8 cellular contexts compared by ENCODE assay signal in the genomic region with DNA sequence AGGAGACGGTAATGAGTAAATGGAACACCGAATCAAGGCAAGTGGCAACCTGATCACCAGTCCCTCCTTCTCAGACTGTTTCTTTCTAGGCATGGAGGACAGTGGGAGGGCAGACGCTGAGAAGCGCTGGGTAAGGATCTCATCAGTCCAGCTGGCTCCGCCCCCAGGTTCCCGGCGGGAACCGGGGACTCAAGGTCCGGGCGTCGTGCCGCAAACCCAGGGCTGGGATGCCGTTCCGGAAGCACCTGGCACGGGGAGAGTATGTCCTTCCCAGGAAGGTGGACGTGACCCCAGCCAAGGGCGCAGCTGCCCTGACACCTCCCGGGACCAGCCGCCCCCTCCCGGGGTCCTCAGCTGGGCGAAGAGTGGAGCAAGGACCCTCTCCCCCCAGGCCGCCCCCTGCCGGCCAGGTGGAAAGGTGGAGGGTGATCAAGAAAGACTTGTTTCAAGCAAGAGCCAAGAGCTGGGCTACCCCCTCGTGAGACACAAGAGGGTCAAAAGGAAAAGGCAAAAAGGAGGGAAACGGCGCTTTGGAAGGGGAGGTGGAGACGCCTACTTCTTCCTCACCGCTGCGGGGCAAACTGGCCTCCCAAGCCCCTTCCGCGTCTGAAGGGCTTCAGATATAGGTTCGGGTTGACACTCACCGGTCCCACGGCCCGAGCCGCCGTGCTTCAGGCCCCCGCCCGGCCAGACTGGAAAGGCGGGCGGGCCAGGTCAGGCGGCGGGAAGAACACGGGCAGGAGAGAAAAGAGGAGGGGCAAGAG. TPM values are rescaled to one million over a fixed set of nuclear protein-coding genes. Genes with fewer than 3 reads are reported as not detected.
DNase-seq lines count a peak whose midpoint lies in the region; ATAC-seq and TF ChIP-seq lines count a peak whose summit lies in the region.

A gene with protein sequence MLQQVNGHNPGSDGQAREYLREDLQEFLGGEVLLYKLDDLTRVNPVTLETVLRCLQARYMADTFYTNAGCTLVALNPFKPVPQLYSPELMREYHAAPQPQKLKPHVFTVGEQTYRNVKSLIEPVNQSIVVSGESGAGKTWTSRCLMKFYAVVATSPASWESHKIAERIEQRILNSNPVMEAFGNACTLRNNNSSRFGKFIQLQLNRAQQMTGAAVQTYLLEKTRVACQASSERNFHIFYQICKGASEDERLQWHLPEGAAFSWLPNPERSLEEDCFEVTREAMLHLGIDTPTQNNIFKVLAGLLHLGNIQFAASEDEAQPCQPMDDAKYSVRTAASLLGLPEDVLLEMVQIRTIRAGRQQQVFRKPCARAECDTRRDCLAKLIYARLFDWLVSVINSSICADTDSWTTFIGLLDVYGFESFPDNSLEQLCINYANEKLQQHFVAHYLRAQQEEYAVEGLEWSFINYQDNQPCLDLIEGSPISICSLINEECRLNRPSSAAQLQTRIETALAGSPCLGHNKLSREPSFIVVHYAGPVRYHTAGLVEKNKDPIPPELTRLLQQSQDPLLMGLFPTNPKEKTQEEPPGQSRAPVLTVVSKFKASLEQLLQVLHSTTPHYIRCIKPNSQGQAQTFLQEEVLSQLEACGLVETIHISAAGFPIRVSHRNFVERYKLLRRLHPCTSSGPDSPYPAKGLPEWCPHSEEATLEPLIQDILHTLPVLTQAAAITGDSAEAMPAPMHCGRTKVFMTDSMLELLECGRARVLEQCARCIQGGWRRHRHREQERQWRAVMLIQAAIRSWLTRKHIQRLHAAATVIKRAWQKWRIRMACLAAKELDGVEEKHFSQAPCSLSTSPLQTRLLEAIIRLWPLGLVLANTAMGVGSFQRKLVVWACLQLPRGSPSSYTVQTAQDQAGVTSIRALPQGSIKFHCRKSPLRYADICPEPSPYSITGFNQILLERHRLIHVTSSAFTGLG (minus strand): TSS at position 752 of the 764 bp plus-strand sequence. CDS start 2,330 bp downstream, outside the sequence.

- peak within 1 kb of the TSS; percentile 97 for H3K27ac Mint-ChIP-seq in dendritic cell treated with granulocyte-macrophage colony-stimulating factor and Interleukin-4, amounts not matched to agents 40 ng/mL and 50 ng/mL, for 4 days

- peaks cover 50% of the 10 kb centered on the region for H3K79me2 ChIP-seq in ACC112 (ENCODE audit: control insufficient read depth, insufficient read depth, low read length, unreplicated experiment)

- intact Hi-C loops in dendritic cell treated with granulocyte-macrophage colony-stimulating factor and Interleukin-4, amounts not matched to agents 40 ng/mL and 50 ng/mL, for 4 days (cut with micrococcal nuclease), result no loop called here
- intact Hi-C loops in left lung (cut with DNase I), result loop anchor here in 1 of 2 donors (10.0 kb wide), 1 partner anchor 61 kb away; a partner anchor contains a TSS

- peak; percentile 62 for DNase-seq in NCI-H2227 treated with DMSO at 0.1 percent for 48 hours (lab: John Stamatoyannopoulos, UW)
- DNase-seq in activated CD4-positive, alpha-beta T cell treated with anti-CD3 and anti-CD28 coated beads for 1 hour, result peak; percentile 36
- peak; percentile 59 to 90 for DNase-seq in left lung
- DNase-seq in stimulated activated CD4-positive, alpha-beta T cell treated with anti-CD3 and anti-CD28 coated beads, Interleukin-4, amount 100 ng/mL, for 4 hours, result peak; percentile 46 to 48

- H3K4me1 ChIP-seq in ACC112 (ENCODE audit: control insufficient read depth, insufficient read depth, low read length, unreplicated experiment), result peaks cover 22% of the 10 kb centered on the region
- peaks cover 0 to 23% of the 10 kb centered on the region in 2 donors for H3K4me1 ChIP-seq in left lung

- H3K27ac ChIP-seq in ACC112 (ENCODE audit: low read depth, low read length) (peak within 1 kb of the TSS; percentile 94), left lung (peak within 1 kb of the TSS; percentile 91 to 98)

- H3K9me3 ChIP-seq in left lung, result no peaks in the 10 kb centered on the region

- H3K36me3 Mint-ChIP-seq in dendritic cell treated with granulocyte-macrophage colony-stimulating factor and Interleukin-4, amounts not matched to agents 40 ng/mL and 50 ng/mL, for 4 days (ENCODE audit: low read depth), result peaks cover 41% of the 10 kb centered on the region

- H3K36me3 ChIP-seq in ACC112 (ENCODE audit: insufficient read depth, low read length) (peaks cover 39% of the 10 kb centered on the region), left lung (peaks cover 0 to 57% of the 10 kb centered on the region in 2 donors)

- ATAC-seq in GM18519 (IDR thresholded peaks at IDR 0.05; ENCODE audit: low FRiP score, unreplicated experiment), result peak; percentile 19
- ATAC-seq in HG03135 (IDR thresholded peaks at IDR 0.05; ENCODE audit: unreplicated experiment), result peak; percentile 21
- peak; percentile 65 for ATAC-seq in left lung

- H3K27me3 ChIP-seq in ACC112 (ENCODE audit: insufficient read depth, low read length), result no peaks in the 10 kb centered on the region
- no peaks in the 10 kb centered on the region for H3K27me3 ChIP-seq in left lung

- H3K4me3 ChIP-seq in ACC112 (ENCODE audit: low read depth, low read length) (peak within 1 kb of the TSS; percentile 95), left lung (peak within 1 kb of the TSS; percentile 88)

- peaks cover 23% of the 10 kb centered on the region for H3K4me1 Mint-ChIP-seq in dendritic cell treated with granulocyte-macrophage colony-stimulating factor and Interleukin-4, amounts not matched to agents 40 ng/mL and 50 ng/mL, for 4 days (ENCODE audit: low read depth)

- H3K27me3 Mint-ChIP-seq in dendritic cell treated with granulocyte-macrophage colony-stimulating factor and Interleukin-4, amounts not matched to agents 40 ng/mL and 50 ng/mL, for 4 days, result no peaks in the 10 kb centered on the region

- H2AFZ ChIP-seq in ACC112 (ENCODE audit: low read length, unreplicated experiment), result peak within 1 kb of the TSS; percentile 85

- no peaks in the 10 kb centered on the region for H3K9me3 Mint-ChIP-seq in dendritic cell treated with granulocyte-macrophage colony-stimulating factor and Interleukin-4, amounts not matched to agents 40 ng/mL and 50 ng/mL, for 4 days

- peak; percentile 27 to 35 for TF ChIP-seq CTCF in left lung (IDR thresholded peaks at IDR 0.05)

- peak within 1 kb of the TSS; percentile 97 for H3K4me3 Mint-ChIP-seq in dendritic cell treated with granulocyte-macrophage colony-stimulating factor and Interleukin-4, amounts not matched to agents 40 ng/mL and 50 ng/mL, for 4 days

RNA-seq across cellular contexts. Expression of the gene that starts here (rescaled TPM):
- 10 to 100 TPM; 51.0 to 80.8 TPM for total RNA-seq in left lung

Comparison
In these comparisons a context has a peak if more than half of its experiments do, and no peak if none do; other contexts are left out.
1. Peak in every context shown above with its lines: DNase-seq, ATAC-seq, H3K4me3 ChIP-seq and H3K27ac ChIP-seq.